In genomic region chrX:80808854-80809493, GRCh38 we compare ENCODE assay signal across 8 cellular contexts. TPM values are rescaled to one million over a fixed set of nuclear protein-coding genes. Genes with fewer than 3 reads are reported as not detected.
DNase-seq lines count a peak whose midpoint lies in the region; ATAC-seq and TF ChIP-seq lines count a peak whose summit lies in the region.

No MANE protein-coding gene starts in this region.

- H3K4me3 ChIP-seq in GM08714 (ENCODE audit: low read length) = peak overlapping the region; percentile 85

- TF ChIP-seq POLR2A in erythroblast (IDR thresholded peaks at IDR 0.05; ENCODE audit: low read length) = no peak

- POLR2A ChIA-PET in activated CD8-positive, alpha-beta T cell treated with anti-CD3 and anti-CD28 coated beads, Interleukin-2, amount 10 ng/mL, durations not matched to agents 7 days and 5 days (lab: Charles Lee) = interaction anchor here (0.9 to 2.2 kb wide), 3 partner anchors 15 to 393 kb away, joined by 3 to 6 read pairs (median 4); partner anchors contain the start of gene SH3BGRL

- CTCF ChIA-PET in activated CD8-positive, alpha-beta T cell treated with anti-CD3 and anti-CD28 coated beads, Interleukin-2, amount 10 ng/mL, durations not matched to agents 7 days and 5 days (lab: Charles Lee) = interaction anchor here (0.8 to 1.3 kb wide), 3 partner anchors 12 to 392 kb away, joined by 3 read pairs; partner anchors contain the start of gene HMGN5

- H3K27ac Mint-ChIP-seq in activated CD8-positive, alpha-beta T cell treated with anti-CD3 and anti-CD28 coated beads, Interleukin-2, amount 10 ng/mL, durations not matched to agents 7 days and 5 days = peak overlapping the region; percentile 91
- H3K27ac Mint-ChIP-seq in natural killer cell treated with Interleukin-12 subunit alpha and Interleukin-12 subunit beta and Interleukin-15 and Interleukin-18, amount 100 ng/mL, for 72 hours = peak overlapping the region; percentile 87 to 98

- H3K9me3 Mint-ChIP-seq in activated CD8-positive, alpha-beta T cell treated with anti-CD3 and anti-CD28 coated beads, Interleukin-2, amount 10 ng/mL, durations not matched to agents 7 days and 5 days (ENCODE audit: insufficient read depth) = no peaks in the 10 kb centered on the region
- H3K9me3 Mint-ChIP-seq in natural killer cell treated with Interleukin-12 subunit alpha and Interleukin-12 subunit beta and Interleukin-15 and Interleukin-18, amount 100 ng/mL, for 72 hours = no peaks in the 10 kb centered on the region

- peaks cover 6% of the 10 kb centered on the region for H3K36me3 Mint-ChIP-seq in activated CD8-positive, alpha-beta T cell treated with anti-CD3 and anti-CD28 coated beads, Interleukin-2, amount 10 ng/mL, durations not matched to agents 7 days and 5 days (ENCODE audit: low read depth)
- no peaks in the 10 kb centered on the region for H3K36me3 Mint-ChIP-seq in natural killer cell treated with Interleukin-12 subunit alpha and Interleukin-12 subunit beta and Interleukin-15 and Interleukin-18, amount 100 ng/mL, for 72 hours

- no peaks in the 10 kb centered on the region for H3K27me3 Mint-ChIP-seq in activated CD8-positive, alpha-beta T cell treated with anti-CD3 and anti-CD28 coated beads, Interleukin-2, amount 10 ng/mL, durations not matched to agents 7 days and 5 days (ENCODE audit: low read depth)
- H3K27me3 Mint-ChIP-seq in natural killer cell treated with Interleukin-12 subunit alpha and Interleukin-12 subunit beta and Interleukin-15 and Interleukin-18, amount 100 ng/mL, for 72 hours = no peaks in the 10 kb centered on the region

- H3K4me1 Mint-ChIP-seq in activated CD8-positive, alpha-beta T cell treated with anti-CD3 and anti-CD28 coated beads, Interleukin-2, amount 10 ng/mL, durations not matched to agents 7 days and 5 days (ENCODE audit: low read depth) = peaks cover 27% of the 10 kb centered on the region
- peaks cover 8 to 10% of the 10 kb centered on the region in 2 donors for H3K4me1 Mint-ChIP-seq in natural killer cell treated with Interleukin-12 subunit alpha and Interleukin-12 subunit beta and Interleukin-15 and Interleukin-18, amount 100 ng/mL, for 72 hours (ENCODE audit: low read depth in 2 of 2)

- H3K4me3 Mint-ChIP-seq in activated CD8-positive, alpha-beta T cell treated with anti-CD3 and anti-CD28 coated beads, Interleukin-2, amount 10 ng/mL, durations not matched to agents 7 days and 5 days = peak overlapping the region; percentile 87
- H3K4me3 Mint-ChIP-seq in natural killer cell treated with Interleukin-12 subunit alpha and Interleukin-12 subunit beta and Interleukin-15 and Interleukin-18, amount 100 ng/mL, for 72 hours = peak overlapping the region; percentile 93

- DNase-seq in NCI-H2196 treated with DMSO at 0.1 percent for 48 hours (lab: John Stamatoyannopoulos, UW; ENCODE audit: unreplicated experiment) = peak; percentile 1
- DNase-seq in activated CD8-positive, alpha-beta T cell treated with anti-CD3 and anti-CD28 coated beads, Interleukin-2, amount 10 ng/mL, durations not matched to agents 7 days and 5 days = peak; percentile 46
- DNase-seq in erythroblast (lab: John Stamatoyannopoulos, UW) = peak; percentile 42 to 58
- no peak for DNase-seq in natural killer cell treated with Interleukin-12 subunit alpha and Interleukin-12 subunit beta and Interleukin-15 and Interleukin-18, amount 100 ng/mL, for 72 hours (ENCODE audit: low spot score)
- peak; percentile 47 for DNase-seq in ureter (ENCODE audit: low spot score)

- ATAC-seq in activated CD8-positive, alpha-beta T cell treated with anti-CD3 and anti-CD28 coated beads, Interleukin-2, amount 10 ng/mL, durations not matched to agents 7 days and 5 days = peak; percentile 11
- ATAC-seq in natural killer cell treated with Interleukin-12 subunit alpha and Interleukin-12 subunit beta and Interleukin-15 and Interleukin-18, amount 100 ng/mL, for 72 hours = no peak
- no peak for ATAC-seq in GM19467 (IDR thresholded peaks at IDR 0.05; ENCODE audit: unreplicated experiment)
- no peak for ATAC-seq in GM19397 (IDR thresholded peaks at IDR 0.05; ENCODE audit: unreplicated experiment)

RNA-seq across cellular contexts. Expression of gene BRWD3, which starts 0.7 kb away (rescaled TPM):
- 10 to 100 TPM; 20.5 to 21.9 TPM for total RNA-seq in activated CD8-positive, alpha-beta T cell treated with anti-CD3 and anti-CD28 coated beads, Interleukin-2, amount 10 ng/mL, durations not matched to agents 7 days and 5 days
- total RNA-seq in natural killer cell treated with Interleukin-12 subunit alpha and Interleukin-12 subunit beta and Interleukin-15 and Interleukin-18, amount 100 ng/mL, for 72 hours = 10 to 100 TPM; 32.3 to 32.8 TPM
- total RNA-seq in ureter = 27.3 TPM
